8 cellular contexts compared by ENCODE assay signal in the genomic region with DNA sequence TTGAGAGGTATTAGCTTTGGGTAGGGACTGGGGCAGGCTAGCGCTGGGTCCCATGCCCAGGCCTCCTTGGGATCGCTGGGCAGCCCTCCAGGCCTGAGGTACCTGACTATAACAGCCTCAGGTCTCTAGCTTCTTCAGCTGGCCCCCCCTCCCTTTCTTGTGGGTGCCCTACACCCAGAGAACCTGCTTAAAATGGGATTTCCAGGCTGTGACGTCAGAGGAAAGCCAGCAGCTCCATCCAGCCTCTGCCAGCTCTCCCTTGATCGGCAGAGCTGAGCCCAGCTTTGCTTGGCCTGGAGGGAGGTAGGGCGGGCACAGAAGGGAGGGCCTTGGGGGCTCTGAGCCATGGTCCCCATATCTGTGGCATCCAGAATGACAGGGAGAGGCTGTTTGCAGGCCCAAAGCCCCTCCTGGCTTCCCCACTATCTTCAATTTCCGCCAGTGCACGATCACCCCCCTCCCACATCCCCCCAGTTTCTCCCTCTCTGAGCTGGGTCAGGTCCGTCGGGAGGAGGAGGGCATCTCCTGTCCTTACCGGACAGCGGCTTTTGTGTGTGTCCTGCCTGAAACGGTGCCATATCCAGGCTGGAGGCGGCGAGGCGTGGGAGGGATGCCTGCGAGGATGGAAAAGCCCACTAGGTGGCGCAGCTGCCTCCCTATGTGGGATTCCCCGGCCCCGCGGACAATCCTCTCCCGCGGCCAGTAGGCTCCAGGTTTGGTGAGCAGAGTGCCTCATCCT. TPM values are rescaled to one million over a fixed set of nuclear protein-coding genes. Genes with fewer than 3 reads are reported as not detected.
DNase-seq lines count a peak whose midpoint lies in the region; ATAC-seq and TF ChIP-seq lines count a peak whose summit lies in the region.

No MANE protein-coding gene starts in this region.

- no peaks in the 10 kb centered on the region for H3K79me2 ChIP-seq in osteoblast (ENCODE audit: insufficient read depth, low read length)

- peak; percentile 91 for TF ChIP-seq CTCF in GM20000 (IDR thresholded peaks at IDR 0.05; ENCODE audit: extremely low read depth, missing control alignments)
- peak; percentile 91 for TF ChIP-seq CTCF in osteoblast (IDR thresholded peaks at IDR 0.05; ENCODE audit: extremely low read depth, low read depth, low read length)
- TF ChIP-seq CTCF in thoracic aorta (IDR thresholded peaks at IDR 0.05): peak; percentile 94

- peak overlapping the region in 5 of 8 donors; percentile 45 to 89 (median 74) for H3K27ac Mint-ChIP-seq in CD8-positive, alpha-beta memory T cell

- H3K4me1 Mint-ChIP-seq in CD8-positive, alpha-beta memory T cell: peaks cover 5% of the 10 kb centered on the region in 3 donors

- peak overlapping the region; percentile 89 for H2AFZ ChIP-seq in osteoblast (ENCODE audit: low read length)

- H3K27me3 ChIP-seq in CD8-positive, alpha-beta memory T cell (ENCODE audit: insufficient read depth, low read length, poor library complexity, severe bottlenecking): no peaks in the 10 kb centered on the region
- H3K27me3 ChIP-seq in osteoblast (ENCODE audit: insufficient read depth, low read length): peaks cover 4% of the 10 kb centered on the region
- H3K27me3 ChIP-seq in thoracic aorta (replicated peaks; ENCODE audit: insufficient read depth): no peaks in the 10 kb centered on the region

- H3K4me2 ChIP-seq in osteoblast (ENCODE audit: insufficient read depth, low read length): peak overlapping the region; percentile 84

- no peak overlapping the region for H3K4me3 ChIP-seq in CD8-positive, alpha-beta memory T cell (ENCODE audit: low read length)
- H3K4me3 ChIP-seq in osteoblast (ENCODE audit: insufficient read depth, low read length) (peak overlapping the region; percentile 54), thoracic aorta (peak overlapping the region; percentile 46)

- no peaks in the 10 kb centered on the region for H3K9me3 Mint-ChIP-seq in CD8-positive, alpha-beta memory T cell

- DNase-seq in CD8-positive, alpha-beta memory T cell: peak; percentile 63 to 81 (median 70)
- peak; percentile 92 for DNase-seq in GM20000 (ENCODE audit: low spot score)
- DNase-seq in LoVo (ENCODE audit: low spot score): peak; percentile 91
- DNase-seq in SK-N-DZ (ENCODE audit: low spot score): peak; percentile 89
- peak; percentile 86 for DNase-seq in activated naive CD4-positive, alpha-beta T cell treated with Interleukin-2 at 50 U/mL for 16 hours
- peak; percentile 66 for DNase-seq in foreskin melanocyte
- DNase-seq in osteoblast (ENCODE audit: insufficient read length, low spot score, missing footprints): peak; percentile 99
- DNase-seq in thoracic aorta (ENCODE audit: low spot score): peak; percentile 69

- H3K4me1 ChIP-seq in CD8-positive, alpha-beta memory T cell (ENCODE audit: insufficient read depth, low read length): peaks cover 8% of the 10 kb centered on the region
- peaks cover 5% of the 10 kb centered on the region for H3K4me1 ChIP-seq in osteoblast (ENCODE audit: insufficient read depth, low read length)
- H3K4me1 ChIP-seq in thoracic aorta (ENCODE audit: control insufficient read depth in 1 of 2, low read depth in 2 of 2): peaks cover 0 to 12% of the 10 kb centered on the region in 2 donors

- CTCF ChIA-PET in CD8-positive, alpha-beta memory T cell (lab: Charles Lee): interaction anchor here (0.7 to 10.0 kb wide), 20 partner anchors 8 to 801 kb away, joined by 3 to 155 read pairs (median 4); partner anchors contain the start of genes EGR1 and REEP2

- peak overlapping the region in 3 of 7 donors; percentile 15 to 51 (median 39) for H3K4me3 Mint-ChIP-seq in CD8-positive, alpha-beta memory T cell

- H3K9me3 ChIP-seq in CD8-positive, alpha-beta memory T cell (ENCODE audit: low read length): no peaks in the 10 kb centered on the region
- no peaks in the 10 kb centered on the region for H3K9me3 ChIP-seq in osteoblast (ENCODE audit: low read depth, low read length)
- no peaks in the 10 kb centered on the region for H3K9me3 ChIP-seq in thoracic aorta

- ATAC-seq in thoracic aorta (ENCODE audit: insufficient number of reproducible peaks, low FRiP score, low read depth): peak; percentile 77

- no peaks in the 10 kb centered on the region for H4K20me1 ChIP-seq in osteoblast (ENCODE audit: insufficient read depth, low read length)

- H3K27me3 Mint-ChIP-seq in CD8-positive, alpha-beta memory T cell: no peaks in the 10 kb centered on the region

- H3K36me3 Mint-ChIP-seq in CD8-positive, alpha-beta memory T cell: no peaks in the 10 kb centered on the region

- POLR2A ChIA-PET in CD8-positive, alpha-beta memory T cell (lab: Charles Lee): interaction anchor here (0.5 to 1.0 kb wide), 2 partner anchors 54 to 63 kb away, joined by 3 read pairs; no protein-coding TSS in a partner anchor

- no peaks in the 10 kb centered on the region for H3K36me3 ChIP-seq in CD8-positive, alpha-beta memory T cell (ENCODE audit: insufficient read depth, low read length)
- H3K36me3 ChIP-seq in osteoblast (ENCODE audit: insufficient read depth, low read length) (no peaks in the 10 kb centered on the region), thoracic aorta (no peaks in the 10 kb centered on the region)

- no peak overlapping the region for H3K27ac ChIP-seq in CD8-positive, alpha-beta memory T cell (ENCODE audit: low read depth, low read length)
- peak overlapping the region; percentile 24 for H3K27ac ChIP-seq in osteoblast (ENCODE audit: low read depth, low read length)
- no peak overlapping the region for H3K27ac ChIP-seq in thoracic aorta

RNA-seq across cellular contexts. Expression of gene REEP2, which starts 10.8 kb away (rescaled TPM):
- 1 to 10 TPM; 5.0 to 6.6 TPM for total RNA-seq in CD8-positive, alpha-beta memory T cell
- 0.24 TPM for polyA plus RNA-seq in CD8-positive, alpha-beta memory T cell
- 51.3 and 58.0 TPM in 2 replicates for polyA plus RNA-seq in SK-N-DZ (2014; cell fraction: cytosol; rRNA removed)
- 89.2 and 92.7 TPM in 2 replicates for polyA plus RNA-seq in SK-N-DZ (2014; cell fraction: nucleus; rRNA removed)
- total RNA-seq in osteoblast: 1.5 and 2.2 TPM in 2 replicates
- 10 to 100 TPM in 1 of 2 donors, 1 to 10 TPM in 1; 8.9 to 11.5 TPM for total RNA-seq in thoracic aorta

RNA-seq across cellular contexts. Expression of gene EGR1, which starts 15.6 kb away (rescaled TPM):
- 10 to 100 TPM; 11.8 to 12.2 TPM for total RNA-seq in CD8-positive, alpha-beta memory T cell
- 0.99 TPM for polyA plus RNA-seq in CD8-positive, alpha-beta memory T cell
- 1.2 and 3.4 TPM in 2 replicates for polyA plus RNA-seq in SK-N-DZ (2014; cell fraction: cytosol; rRNA removed)
- 3.8 and 16.0 TPM in 2 replicates for polyA plus RNA-seq in SK-N-DZ (2014; cell fraction: nucleus; rRNA removed)
- 2.2 and 2.7 TPM in 2 replicates for total RNA-seq in osteoblast
- total RNA-seq in thoracic aorta: 100 to 1,000 TPM in 1 of 2 donors, 10 to 100 TPM in 1; 98.3 to 340 TPM

Comparison
In these comparisons a context has a peak if more than half of its experiments do, and no peak if none do; other contexts are left out.
1. RNA of gene EGR1, which starts 15.6 kb away (total RNA-seq): 98.3 to 340 TPM in thoracic aorta; 11.8 to 12.2 TPM in CD8-positive, alpha-beta memory T cell and 2.2 to 2.7 TPM in osteoblast; every median in the first group is over 4 times any median in the second.
2. Peak in every context shown above with its lines, with median percentiles within 50 percentile points of each other: DNase-seq and CTCF ChIP-seq.